14 cellular contexts compared by ENCODE assay signal in the genomic region with DNA sequence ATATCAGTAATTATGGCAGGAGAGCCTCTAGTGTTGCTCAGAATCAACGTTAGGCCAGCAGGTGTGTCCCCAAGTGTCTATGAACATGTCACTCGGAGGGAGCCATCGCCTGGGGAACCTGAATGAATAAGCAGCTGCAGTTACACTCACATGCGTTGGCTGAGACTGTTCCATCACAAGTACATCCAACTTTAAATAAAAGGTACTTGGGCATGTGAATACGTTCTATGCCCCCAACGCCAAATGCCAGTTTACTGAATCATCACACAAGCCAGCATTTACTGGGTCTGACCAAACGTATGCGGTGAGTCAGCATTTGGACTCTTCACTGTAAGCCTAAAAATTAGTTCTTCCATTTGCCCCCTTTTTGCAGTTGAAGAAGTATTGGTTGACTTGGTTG.
DNase-seq lines count a peak whose midpoint lies in the region; ATAC-seq, FAIRE-seq and TF ChIP-seq lines count a peak whose summit lies in the region.
"Had no signal": no experiment of that assay in that cellular context is flagged by ENCODE, and none has a peak within 500 bp of the region (broad histone marks: within the 10 kb centered on the region; RNA-seq: fewer than 3 reads in every experiment).

No MANE protein-coding gene starts in this region.

- no peak overlapping the region for H3K27ac Mint-ChIP-seq in nephron progenitor cell

- intact Hi-C loops in HepG2 (cut with micrococcal nuclease; ENCODE audit: unreplicated experiment), result no loop called here

- no peak overlapping the region for H3K9ac ChIP-seq in HepG2 (ENCODE audit: insufficient read depth, low read depth, low read length)

- no peak overlapping the region for H3K4me2 ChIP-seq in hepatocyte
- H3K4me2 ChIP-seq in HepG2 (ENCODE audit: low read depth, low read length), result no peak overlapping the region

- no peak for TF ChIP-seq RAD21 in HepG2 (CRISPR knock-in tag; IDR thresholded peaks at IDR 0.05)

- TF ChIP-seq CTCF in hepatocyte (IDR thresholded peaks at IDR 0.05; ENCODE audit: poor library complexity) (no peak), HepG2 (CRISPR knock-in tag; IDR thresholded peaks at IDR 0.05) (no peak), nephron progenitor cell (IDR thresholded peaks at IDR 0.05) (no peak)

- FAIRE-seq in HepG2 (lab: Jason Lieb, UNC), result no peak

- CTCF ChIA-PET in HepG2 (lab: Yijun Ruan, JAX; ENCODE audit: low intra/inter-chr PET ratio, low total read pairs), result no interaction called here

- DNase-seq in AG08396 (ENCODE audit: low spot score) (peak; percentile 16), HPDE6-E6E7 (ENCODE audit: extremely low spot score) (peak; percentile 43), T1000 (lab: John Stamatoyannopoulos, UW) (peak; percentile 30), glomerular visceral epithelial cell (ENCODE audit: extremely low spot score) (peak; percentile 84), epidermal melanocyte (ENCODE audit: insufficient read length, low spot score) (no peak), hepatocyte (ENCODE audit: low spot score) (no peak), HepG2 (ENCODE audit: low spot score) (no peak), nephron progenitor cell (no peak)
- DNase-seq: activated CD4-positive, alpha-beta T cell treated with anti-CD3 and anti-CD28 coated beads for 48 hours; adrenal gland; mucosa of descending colon; Right ventricle myocardium superior; stimulated activated CD4-positive, alpha-beta T cell treated with anti-CD3 and anti-CD28 coated beads, Interleukin-4, amount 100 ng/mL, for 1 hour had no signal

- WGBS in hepatocyte (ENCODE audit: low lambda C conversion rate, missing lambda C conversion rate), result 92% methylated on average over 8 of the region's 8 CpGs
- WGBS in HepG2 (ENCODE audit: low lambda C conversion rate), result 95% methylated on average over 7 of the region's 8 CpGs

- H3K36me3 ChIP-seq in hepatocyte (replicated peaks; ENCODE audit: insufficient read depth, low read depth) (no peaks in the 10 kb centered on the region), HepG2 (replicated peaks in 1 of 2; ENCODE audit: control insufficient read depth in 1 of 2, insufficient read depth in 2 of 2, low read length in 2 of 2) (0 out of 5 replicates have a peak, but pooled peaks cover 0 to 7% of the 10 kb centered on the region in 2 experiments)
- H3K36me3 ChIP-seq: adrenal gland had no signal

- H3K27ac ChIP-seq in hepatocyte (no peak overlapping the region), HepG2 (ENCODE audit: extremely low read length, insufficient read depth, low read length) (no peak overlapping the region)
- H3K27ac ChIP-seq: adrenal gland, tibial nerve had no signal

- no peak overlapping the region for H3K4me3 ChIP-seq in hepatocyte
- no peak overlapping the region for H3K4me3 ChIP-seq in HepG2 (replicated peaks in 1 of 3; ENCODE audit: insufficient read depth in 1 of 3, low read depth in 2 of 3, low read length in 3 of 3)
- H3K4me3 ChIP-seq: adrenal gland, mucosa of descending colon, tibial nerve had no signal

- H3K4me1 ChIP-seq in hepatocyte (ENCODE audit: insufficient read depth) (no peaks in the 10 kb centered on the region), HepG2 (ENCODE audit: insufficient read depth, low read length) (no peaks in the 10 kb centered on the region)
- H3K4me1 ChIP-seq: adrenal gland, tibial nerve had no signal

- H2AFZ ChIP-seq in hepatocyte (no peak overlapping the region), HepG2 (ENCODE audit: low read length) (no peak overlapping the region)

- no peak overlapping the region for H3K4me3 Mint-ChIP-seq in nephron progenitor cell

- ATAC-seq in HepG2, result no peak
- ATAC-seq: mucosa of descending colon had no signal

- H3K27me3 ChIP-seq in hepatocyte, result no peaks in the 10 kb centered on the region
- no peaks in the 10 kb centered on the region for H3K27me3 ChIP-seq in HepG2 (ENCODE audit: control insufficient read depth in 1 of 2, insufficient read depth in 2 of 2, low read length in 2 of 2)
- H3K27me3 ChIP-seq: adrenal gland, tibial nerve had no signal

- H3K79me2 ChIP-seq in hepatocyte, result no peaks in the 10 kb centered on the region
- H3K79me2 ChIP-seq in HepG2 (ENCODE audit: insufficient read depth, low read length), result no peaks in the 10 kb centered on the region

- H3K36me3 Mint-ChIP-seq in nephron progenitor cell (ENCODE audit: low read depth), result peaks cover 44% of the 10 kb centered on the region

- TF ChIP-seq POLR2A in HepG2 (IDR thresholded peaks at IDR 0.05; ENCODE audit: insufficient read depth in 1 of 2, low read depth in 2 of 2, low read length in 2 of 2), result no peak

- H3K4me1 Mint-ChIP-seq in nephron progenitor cell, result peaks cover 20% of the 10 kb centered on the region

- no peaks in the 10 kb centered on the region for H3K9me3 ChIP-seq in hepatocyte (ENCODE audit: low read depth)
- H3K9me3 ChIP-seq in HepG2 (ENCODE audit: low read length), result no peaks in the 10 kb centered on the region
- H3K9me3 ChIP-seq: adrenal gland, mucosa of descending colon, tibial nerve had no signal

- TF ChIP-seq EP300 in HepG2 (IDR thresholded peaks at IDR 0.05; ENCODE audit: low read depth in 2 of 2, low read length in 2 of 2), result no peak
- no peak for TF ChIP-seq EP300 in HepG2 (CRISPR knock-in tag; IDR thresholded peaks at IDR 0.05; ENCODE audit: borderline replicate concordance)

- peaks cover 4% of the 10 kb centered on the region for H3K27me3 Mint-ChIP-seq in nephron progenitor cell (ENCODE audit: low read depth, poor library complexity)

- no peaks in the 10 kb centered on the region for H3K9me2 ChIP-seq in hepatocyte (replicated peaks; ENCODE audit: insufficient read depth)

- no TSS peak for BruUV-seq in HepG2 (replicated peaks; lab: Mats Ljungman, UMichigan)

- H4K20me1 ChIP-seq in hepatocyte (ENCODE audit: insufficient read depth, poor library complexity, severe bottlenecking), result no peaks in the 10 kb centered on the region
- no peaks in the 10 kb centered on the region for H4K20me1 ChIP-seq in HepG2 (ENCODE audit: insufficient read depth, low read length)

- POLR2A ChIA-PET in HepG2 (lab: Yijun Ruan, JAX), result no interaction called here

- in situ Hi-C loops in HepG2 (cut with HindIII; ENCODE audit: extremely low pct_ligation_motif_present, low pct_unique_long_range_greater_than_20kb), result no loop called here

- no peaks in the 10 kb centered on the region for H3K9me3 Mint-ChIP-seq in nephron progenitor cell

TF ChIP-seq in HepG2, 621 proteins besides CTCF, POLR2A, EP300 and RAD21:
- TF ChIP-seq, protein P1, sequence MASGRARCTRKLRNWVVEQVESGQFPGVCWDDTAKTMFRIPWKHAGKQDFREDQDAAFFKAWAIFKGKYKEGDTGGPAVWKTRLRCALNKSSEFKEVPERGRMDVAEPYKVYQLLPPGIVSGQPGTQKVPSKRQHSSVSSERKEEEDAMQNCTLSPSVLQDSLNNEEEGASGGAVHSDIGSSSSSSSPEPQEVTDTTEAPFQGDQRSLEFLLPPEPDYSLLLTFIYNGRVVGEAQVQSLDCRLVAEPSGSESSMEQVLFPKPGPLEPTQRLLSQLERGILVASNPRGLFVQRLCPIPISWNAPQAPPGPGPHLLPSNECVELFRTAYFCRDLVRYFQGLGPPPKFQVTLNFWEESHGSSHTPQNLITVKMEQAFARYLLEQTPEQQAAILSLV (CRISPR knock-in tag; IDR thresholded peaks at IDR 0.05; ENCODE audit: borderline replicate concordance), result no peak
- TF ChIP-seq MAFK (conservative IDR thresholded peaks at IDR 0.05 in 1 of 2, IDR thresholded peaks at IDR 0.05 in 1 of 2; ENCODE audit: low read length in 2 of 2), result peak in 1 of 2 experiments; percentile 27; a peak in 1 of 4 replicates

Comparison
In these comparisons a context has a peak if more than half of its experiments do, and no peak if none do; other contexts are left out.
1. DNase-seq: peak in AG08396 (single experiment), HPDE6-E6E7 (single experiment), T1000 (single experiment) and glomerular visceral epithelial cell (single experiment); none in epidermal melanocyte (single experiment), hepatocyte (single experiment), HepG2 (single experiment) and nephron progenitor cell (single experiment).